In genomic region chr3:153162513-153163348, GRCh38 we compare ENCODE assay signal across 1 cellular context.
TF ChIP-seq lines count a peak whose summit lies in the region.

No MANE protein-coding gene starts in this region.

TF ChIP-seq in HEK293, 187 proteins besides CTCF, POLR2A, EP300 and RAD21 (continued from another document):
- TF ChIP-seq ATF2 (tag by site-specific recombination; IDR thresholded peaks at IDR 0.05; ENCODE audit: low read depth) (no peak), ZNF449 (tag by site-specific recombination; IDR thresholded peaks at IDR 0.05) (peak; percentile 61; the same call in 1 of the 2 replicates), ZNF2 (tag by site-specific recombination; IDR thresholded peaks at IDR 0.05) (no peak), TRIM28 (IDR thresholded peaks at IDR 0.05; ENCODE audit: borderline replicate concordance, low read length) (no peak), SCRT1 (tag by site-specific recombination; IDR thresholded peaks at IDR 0.05; ENCODE audit: borderline replicate concordance) (no peak), ZNF530 (tag by site-specific recombination; IDR thresholded peaks at IDR 0.05; ENCODE audit: low read depth) (no peak), ZNF132 (tag by site-specific recombination; IDR thresholded peaks at IDR 0.05; ENCODE audit: borderline replicate concordance) (no peak), ZFHX2 (tag by site-specific recombination; conservative IDR thresholded peaks at IDR 0.05) (no peak), GFI1B (tag by site-specific recombination; IDR thresholded peaks at IDR 0.05) (no peak), ZNF223 (tag by site-specific recombination; IDR thresholded peaks at IDR 0.05) (no peak), ZNF112 (tag by site-specific recombination; IDR thresholded peaks at IDR 0.05) (no peak), ZBTB8A (tag by site-specific recombination; IDR thresholded peaks at IDR 0.05) (no peak), ZSCAN5A (tag by site-specific recombination; IDR thresholded peaks at IDR 0.05) (no peak), ZBTB21 (tag by site-specific recombination; IDR thresholded peaks at IDR 0.05) (no peak), ZNF335 (tag by site-specific recombination; conservative IDR thresholded peaks at IDR 0.05) (peak; percentile 95), PRDM10 (tag by site-specific recombination; IDR thresholded peaks at IDR 0.05) (0 out of 2 replicates have a peak, but pooled peaks have one; percentile 13), RBAK (tag by site-specific recombination; IDR thresholded peaks at IDR 0.05) (no peak), ZFP3 (tag by site-specific recombination; IDR thresholded peaks at IDR 0.05; ENCODE audit: low read depth) (no peak), ZNF623 (tag by site-specific recombination; IDR thresholded peaks at IDR 0.05) (no peak), PRDM4 (tag by site-specific recombination; IDR thresholded peaks at IDR 0.05) (no peak), ZNF354C (tag by site-specific recombination; IDR thresholded peaks at IDR 0.05; ENCODE audit: borderline replicate concordance, low read depth) (no peak), ZNF398 (tag by site-specific recombination; IDR thresholded peaks at IDR 0.05) (no peak), ZBTB11 (tag by site-specific recombination; conservative IDR thresholded peaks at IDR 0.05; ENCODE audit: low read depth) (no peak), BCL6B (tag by site-specific recombination; IDR thresholded peaks at IDR 0.05) (no peak), GLI4 (tag by site-specific recombination; IDR thresholded peaks at IDR 0.05) (no peak), MYNN (tag by site-specific recombination; IDR thresholded peaks at IDR 0.05; ENCODE audit: borderline replicate concordance) (no peak), REST (tag by site-specific recombination; IDR thresholded peaks at IDR 0.05) (no peak), YY2 (tag by site-specific recombination; IDR thresholded peaks at IDR 0.05) (no peak), ZNF501 (tag by site-specific recombination; IDR thresholded peaks at IDR 0.05) (no peak), KLF17 (tag by site-specific recombination; IDR thresholded peaks at IDR 0.05) (no peak)
